ENCODE assay signal across 38 cellular contexts in genomic region chr19:40896418-40896796, GRCh38. TPM values are rescaled to one million over a fixed set of nuclear protein-coding genes. Genes with fewer than 3 reads are reported as not detected.
"Had no signal": no experiment of that assay in that cellular context is flagged by ENCODE, and none has a peak within 500 bp of the region (broad histone marks: within the 10 kb centered on the region; RNA-seq: fewer than 3 reads in every experiment).

No MANE protein-coding gene starts in this region.

- H3K4me3 Mint-ChIP-seq: activated B cell treated with CpG ODN at 0.5 μM for 24 hours; activated CD4-positive, alpha-beta memory T cell treated with anti-CD3 and anti-CD28 coated beads for 36 hours; activated CD4-positive, alpha-beta T cell treated with anti-CD3 and anti-CD28 coated beads, Interleukin-2, amount 10 ng/mL, durations not matched to agents 24 days and 14 days; activated CD8-positive, alpha-beta T cell treated with anti-CD3 and anti-CD28 coated beads for 36 hours; activated naive CD4-positive, alpha-beta T cell treated with anti-CD3 and anti-CD28 coated beads for 36 hours; activated naive CD8-positive, alpha-beta T cell treated with anti-CD3 and anti-CD28 coated beads for 36 hours; activated T-cell treated with anti-CD3 and anti-CD28 coated beads, Interleukin-2, amount 50 U/mL, for 4 hours; activated T-cell treated with anti-CD3 and anti-CD28 coated beads, Interleukin-2, amount 50 U/mL, for 72 hours; activated T-helper 1 cell treated with anti-CD3 and anti-CD28 coated beads, Interleukin-12 subunit alpha, Interleukin-12 subunit beta, Interleukin-2, Interleukin-4 antibody, amounts not matched to agents 30 ng/mL and 10 ng/mL and 1 ng/mL, durations not matched to agents 14 hours and 24 hours and 36 hours; activated T-helper 17 cell treated with anti-CD3 and anti-CD28 coated beads, Interleukin-2, amount 50 U/mL, for 72 hours; brain; central memory CD8-positive, alpha-beta T cell; T-helper 1 cell treated with Interleukin-12 subunit alpha and Interleukin-12 subunit beta and Interleukin-4 antibody, amounts not matched to agents 30 μg/mL and 1 μg/mL, for 36 hours; T-helper 2 cell treated with Interferon-gamma antibody and Interleukin-4, amounts not matched to agents 5 μg/mL and 100 μg/mL, for 36 hours had no signal

- H3K27ac ChIP-seq: adrenal gland, ascending aorta, cardiac muscle cell had no signal

- H3K36me3 ChIP-seq: adrenal gland, ascending aorta, cardiac muscle cell had no signal

- H3K27ac Mint-ChIP-seq: activated B cell treated with CpG ODN at 0.5 μM for 24 hours; activated CD4-positive, alpha-beta memory T cell treated with anti-CD3 and anti-CD28 coated beads for 36 hours; activated CD4-positive, alpha-beta T cell treated with anti-CD3 and anti-CD28 coated beads, Interleukin-2, amount 10 ng/mL, durations not matched to agents 24 days and 14 days; activated CD8-positive, alpha-beta T cell treated with anti-CD3 and anti-CD28 coated beads for 36 hours; activated naive CD4-positive, alpha-beta T cell treated with anti-CD3 and anti-CD28 coated beads for 36 hours; activated naive CD4-positive, alpha-beta T cell treated with anti-CD3 and anti-CD28 coated beads, Interleukin-2, amount 50 U/mL, for 72 hours; activated naive CD8-positive, alpha-beta T cell treated with anti-CD3 and anti-CD28 coated beads for 36 hours; activated T-cell treated with anti-CD3 and anti-CD28 coated beads, Interleukin-2, amount 50 U/mL, for 72 hours; activated T-helper 1 cell treated with anti-CD3 and anti-CD28 coated beads, Interleukin-12 subunit alpha, Interleukin-12 subunit beta, Interleukin-2, Interleukin-4 antibody, amounts not matched to agents 30 ng/mL and 10 ng/mL and 1 ng/mL, durations not matched to agents 14 hours and 24 hours and 36 hours; activated T-helper 17 cell treated with anti-CD3 and anti-CD28 coated beads, Interleukin-2, amount 50 U/mL, for 72 hours; brain; T-helper 1 cell treated with Interleukin-12 subunit alpha and Interleukin-12 subunit beta and Interleukin-4 antibody, amounts not matched to agents 30 μg/mL and 1 μg/mL, for 36 hours; T-helper 2 cell treated with Interferon-gamma antibody and Interleukin-4, amounts not matched to agents 5 μg/mL and 100 μg/mL, for 36 hours had no signal

- FAIRE-seq: bronchial epithelial cell, TTC549 had no signal

- H3K4me1 ChIP-seq: adrenal gland, ascending aorta had no signal

- H3K36me3 Mint-ChIP-seq: activated CD4-positive, alpha-beta memory T cell treated with anti-CD3 and anti-CD28 coated beads for 36 hours; activated naive CD4-positive, alpha-beta T cell treated with anti-CD3 and anti-CD28 coated beads, Interleukin-2, amount 50 U/mL, for 72 hours; activated naive CD8-positive, alpha-beta T cell treated with anti-CD3 and anti-CD28 coated beads for 36 hours; brain had no signal

- DNase-seq: activated B cell treated with CpG ODN at 0.5 μM for 24 hours; activated CD4-positive, alpha-beta memory T cell treated with anti-CD3 and anti-CD28 coated beads for 36 hours; activated CD4-positive, alpha-beta T cell treated with anti-CD3 and anti-CD28 coated beads for 4 hours; activated CD4-positive, alpha-beta T cell treated with anti-CD3 and anti-CD28 coated beads, Interleukin-2, amount 10 ng/mL, durations not matched to agents 24 days and 14 days; activated CD4-positive, alpha-beta T cell treated with anti-CD3 and anti-CD28 coated beads, Interleukin-2, amount 50 U/mL, for 1 hour; activated CD4-positive, alpha-beta T cell treated with anti-CD3 and anti-CD28 coated beads, Interleukin-2, amount 50 U/mL, for 4 hours; activated CD4-positive, CD25-positive, alpha-beta regulatory T cell treated with anti-CD3 and anti-CD28 coated beads, Interleukin-2, amount 50 U/mL, for 72 hours; activated CD8-positive, alpha-beta memory T cell treated with anti-CD3 and anti-CD28 coated beads, Interleukin-2, amount 50 U/mL, for 4 hours; activated CD8-positive, alpha-beta T cell treated with anti-CD3 and anti-CD28 coated beads for 36 hours; activated effector memory CD4-positive, alpha-beta T cell treated with anti-CD3 and anti-CD28 coated beads, Interleukin-2, amount 50 U/mL, for 16 hours; activated gamma-delta T cell treated with Interleukin-2 at 50 U/mL for 16 hours; activated naive CD4-positive, alpha-beta T cell; activated naive CD4-positive, alpha-beta T cell treated with anti-CD3 and anti-CD28 coated beads for 36 hours; activated naive CD4-positive, alpha-beta T cell treated with anti-CD3 and anti-CD28 coated beads, Interleukin-2, amount 50 U/mL, for 16 hours; activated naive CD8-positive, alpha-beta T cell treated with anti-CD3 and anti-CD28 coated beads for 36 hours; activated T-cell treated with anti-CD3 and anti-CD28 coated beads for 4 hours; activated T-cell treated with anti-CD3 and anti-CD28 coated beads, Interleukin-2, amount 50 U/mL, for 1 hour; activated T-cell treated with anti-CD3 and anti-CD28 coated beads, Interleukin-2, amount 50 U/mL, for 4 hours; activated T-cell treated with anti-CD3 and anti-CD28 coated beads, Interleukin-2, amount 50 U/mL, for 72 hours; adrenal gland; amniotic stem cell; caudate nucleus; cerebellar nuclear complex; T-helper 2 cell; T-helper 9 cell had no signal

- H3K4me3 ChIP-seq: adrenal gland, ascending aorta, cardiac muscle cell had no signal

- H3K9me3 Mint-ChIP-seq: activated B cell treated with CpG ODN at 0.5 μM for 24 hours; activated CD4-positive, alpha-beta memory T cell treated with anti-CD3 and anti-CD28 coated beads for 36 hours; activated CD4-positive, alpha-beta T cell treated with anti-CD3 and anti-CD28 coated beads, Interleukin-2, amount 10 ng/mL, durations not matched to agents 24 days and 14 days; activated CD8-positive, alpha-beta T cell treated with anti-CD3 and anti-CD28 coated beads for 36 hours; activated naive CD4-positive, alpha-beta T cell treated with anti-CD3 and anti-CD28 coated beads for 36 hours; activated naive CD4-positive, alpha-beta T cell treated with anti-CD3 and anti-CD28 coated beads, Interleukin-2, amount 50 U/mL, for 72 hours; activated naive CD8-positive, alpha-beta T cell treated with anti-CD3 and anti-CD28 coated beads for 36 hours; activated T-cell treated with anti-CD3 and anti-CD28 coated beads, Interleukin-2, amount 50 U/mL, for 4 hours; activated T-cell treated with anti-CD3 and anti-CD28 coated beads, Interleukin-2, amount 50 U/mL, for 72 hours; activated T-helper 1 cell treated with anti-CD3 and anti-CD28 coated beads, Interleukin-12 subunit alpha, Interleukin-12 subunit beta, Interleukin-2, Interleukin-4 antibody, amounts not matched to agents 30 ng/mL and 10 ng/mL and 1 ng/mL, durations not matched to agents 14 hours and 24 hours and 36 hours; activated T-helper 17 cell treated with anti-CD3 and anti-CD28 coated beads, Interleukin-2, amount 50 U/mL, for 72 hours; brain; central memory CD8-positive, alpha-beta T cell; T-helper 1 cell treated with Interleukin-12 subunit alpha and Interleukin-12 subunit beta and Interleukin-4 antibody, amounts not matched to agents 30 μg/mL and 1 μg/mL, for 36 hours; T-helper 2 cell treated with Interferon-gamma antibody and Interleukin-4, amounts not matched to agents 5 μg/mL and 100 μg/mL, for 36 hours had no signal

- ATAC-seq: activated CD8-positive, alpha-beta T cell treated with anti-CD3 and anti-CD28 coated beads for 36 hours; activated T-cell treated with anti-CD3 and anti-CD28 coated beads, Interleukin-2, amount 50 U/mL, for 4 hours had no signal

- H3K4me1 Mint-ChIP-seq: activated B cell treated with CpG ODN at 0.5 μM for 24 hours, brain had no signal

- H3K27me3 ChIP-seq: adrenal gland, ascending aorta, cardiac muscle cell had no signal

- H3K9me3 ChIP-seq: adrenal gland, ascending aorta had no signal

RNA-seq across cellular contexts. Expression of gene CYP2A7, which starts 14.4 kb away (rescaled TPM):
- total RNA-seq: activated B cell treated with CpG ODN at 0.5 μM for 24 hours; activated CD4-positive, alpha-beta memory T cell treated with anti-CD3 and anti-CD28 coated beads for 36 hours; activated CD4-positive, alpha-beta T cell treated with anti-CD3 and anti-CD28 coated beads, Interleukin-2, amount 10 ng/mL, durations not matched to agents 24 days and 14 days; activated CD8-positive, alpha-beta memory T cell treated with anti-CD3 and anti-CD28 coated beads for 36 hours; activated CD8-positive, alpha-beta T cell treated with anti-CD3 and anti-CD28 coated beads for 36 hours; activated naive CD4-positive, alpha-beta T cell treated with anti-CD3 and anti-CD28 coated beads for 36 hours; activated naive CD4-positive, alpha-beta T cell treated with anti-CD3 and anti-CD28 coated beads, Interleukin-2, amount 50 U/mL, for 72 hours; activated naive CD8-positive, alpha-beta T cell treated with anti-CD3 and anti-CD28 coated beads for 36 hours; activated T-cell treated with anti-CD3 and anti-CD28 coated beads, Interleukin-2, amount 50 U/mL, for 4 hours; activated T-cell treated with anti-CD3 and anti-CD28 coated beads, Interleukin-2, amount 50 U/mL, for 72 hours; activated T-helper 1 cell treated with anti-CD3 and anti-CD28 coated beads, Interleukin-12 subunit alpha, Interleukin-12 subunit beta, Interleukin-2, Interleukin-4 antibody, amounts not matched to agents 30 ng/mL and 10 ng/mL and 1 ng/mL, durations not matched to agents 14 hours and 24 hours and 36 hours; activated T-helper 17 cell treated with anti-CD3 and anti-CD28 coated beads, Interleukin-2, amount 50 U/mL, for 72 hours; adrenal gland; ascending aorta; bronchial epithelial cell; cardiac muscle cell; chondrocyte had no signal
- polyA plus RNA-seq: adrenal gland, cardiac muscle cell had no signal

RNA-seq across cellular contexts. Expression of gene CYP2A6, which starts 46.2 kb away (rescaled TPM):
- total RNA-seq: activated B cell treated with CpG ODN at 0.5 μM for 24 hours; activated CD4-positive, alpha-beta memory T cell treated with anti-CD3 and anti-CD28 coated beads for 36 hours; activated CD4-positive, alpha-beta T cell treated with anti-CD3 and anti-CD28 coated beads, Interleukin-2, amount 10 ng/mL, durations not matched to agents 24 days and 14 days; activated CD8-positive, alpha-beta memory T cell treated with anti-CD3 and anti-CD28 coated beads for 36 hours; activated naive CD4-positive, alpha-beta T cell treated with anti-CD3 and anti-CD28 coated beads for 36 hours; activated T-cell treated with anti-CD3 and anti-CD28 coated beads, Interleukin-2, amount 50 U/mL, for 72 hours; activated T-helper 1 cell treated with anti-CD3 and anti-CD28 coated beads, Interleukin-12 subunit alpha, Interleukin-12 subunit beta, Interleukin-2, Interleukin-4 antibody, amounts not matched to agents 30 ng/mL and 10 ng/mL and 1 ng/mL, durations not matched to agents 14 hours and 24 hours and 36 hours; activated T-helper 17 cell treated with anti-CD3 and anti-CD28 coated beads, Interleukin-2, amount 50 U/mL, for 72 hours; ascending aorta; bronchial epithelial cell; chondrocyte had no signal
- polyA plus RNA-seq: cardiac muscle cell had no signal
